In genomic region chr5:31193591-31194457, GRCh38 we compare ENCODE assay signal across 9 cellular contexts. TPM values are rescaled to one million over a fixed set of nuclear protein-coding genes. Genes with fewer than 3 reads are reported as not detected.
A peak's percentile ranks its signal among the peaks of the same experiment; 100 is the strongest.
DNase-seq lines count a peak whose midpoint lies in the region; ATAC-seq and TF ChIP-seq lines count a peak whose summit lies in the region.
"Had no signal": no experiment of that assay in that cellular context is flagged by ENCODE, and none has a peak within 500 bp of the region (broad histone marks: within the 10 kb centered on the region; RNA-seq: fewer than 3 reads in every experiment).

Gene CDH6 (plus strand): TSS chr5:31193686. CDS start chr5:31267474, 73,788 bp downstream.

- no peak within 1 kb of the TSS for H3K14ac ChIP-seq in H9 (ENCODE audit: insufficient read depth, low read length)

- H3K4me3 Mint-ChIP-seq in H9 (peak within 1 kb of the TSS; percentile 76 to 82), immature natural killer cell (peak within 1 kb of the TSS in 1 of 5 donors; percentile 28)
- peak within 1 kb of the TSS in 9 of 10 donors; percentile 2 to 55 (median 23) for H3K4me3 Mint-ChIP-seq in naive thymus-derived CD8-positive, alpha-beta T cell
- H3K4me3 Mint-ChIP-seq in natural killer cell treated with Interleukin-12 subunit alpha and Interleukin-12 subunit beta and Interleukin-15 and Interleukin-18, amount 100 ng/mL, for 72 hours: no peak within 1 kb of the TSS
- no peak within 1 kb of the TSS for H3K4me3 Mint-ChIP-seq in activated T-helper 17 cell treated with anti-CD3 and anti-CD28 coated beads, Interleukin-2, amount 50 U/mL, for 72 hours

- H3K79me2 ChIP-seq in H9 (ENCODE audit: insufficient read depth, low read length): no peaks in the 10 kb centered on the region

- H2BK15ac ChIP-seq in H9 (ENCODE audit: low read depth, low read length): no peak within 1 kb of the TSS

- peak within 1 kb of the TSS; percentile 2 for H2AFZ ChIP-seq in H9 (ENCODE audit: low read length)

- H3K27me3 ChIP-seq in H9 (ENCODE audit: insufficient read depth, low read length) (peaks cover 23% of the 10 kb centered on the region), Panc1 (ENCODE audit: control insufficient read depth, insufficient read depth, low read length) (peaks cover 48% of the 10 kb centered on the region)

- DNase-seq in H9: peak; percentile 92
- DNase-seq in Panc1 (ENCODE audit: low read depth, low spot score): no peak
- peak; percentile 23 for DNase-seq in fibroblast of gingiva (ENCODE audit: low read depth)
- no peak for DNase-seq in naive thymus-derived CD8-positive, alpha-beta T cell
- DNase-seq in immature natural killer cell: no peak
- no peak for DNase-seq in natural killer cell treated with Interleukin-12 subunit alpha and Interleukin-12 subunit beta and Interleukin-15 and Interleukin-18, amount 100 ng/mL, for 72 hours (ENCODE audit: low spot score)
- no peak for DNase-seq in ACHN
- DNase-seq: naive B cell had no signal

- H3K27ac Mint-ChIP-seq in H9: no peak within 1 kb of the TSS
- peak within 1 kb of the TSS in 1 of 10 donors; percentile 50 for H3K27ac Mint-ChIP-seq in naive thymus-derived CD8-positive, alpha-beta T cell
- H3K27ac Mint-ChIP-seq in immature natural killer cell: no peak within 1 kb of the TSS
- H3K27ac Mint-ChIP-seq in natural killer cell treated with Interleukin-12 subunit alpha and Interleukin-12 subunit beta and Interleukin-15 and Interleukin-18, amount 100 ng/mL, for 72 hours: no peak within 1 kb of the TSS
- H3K27ac Mint-ChIP-seq in activated T-helper 17 cell treated with anti-CD3 and anti-CD28 coated beads, Interleukin-2, amount 50 U/mL, for 72 hours: no peak within 1 kb of the TSS
- H3K27ac Mint-ChIP-seq: naive B cell had no signal

- POLR2A ChIA-PET in Panc1 (lab: Charles Lee): interaction anchor here (0.7 kb wide), 1 partner anchor 275 kb away, joined by 9 read pairs; no protein-coding TSS in a partner anchor
- POLR2A ChIA-PET in naive thymus-derived CD8-positive, alpha-beta T cell (lab: Charles Lee): no interaction called here

- no peak within 1 kb of the TSS for H2BK120ac ChIP-seq in H9 (ENCODE audit: low read depth, low read length, poor library complexity, severe bottlenecking)

- no peaks in the 10 kb centered on the region for H3K79me1 ChIP-seq in H9 (ENCODE audit: insufficient read depth, low read depth, low read length, poor library complexity, severe bottlenecking)

- H4K91ac ChIP-seq in H9 (ENCODE audit: insufficient read length, low read depth, low read length): no peak within 1 kb of the TSS

- peak within 1 kb of the TSS; percentile 82 for H3K4me2 ChIP-seq in H9 (ENCODE audit: insufficient read depth, insufficient read length, low read length)

- no peak within 1 kb of the TSS for H4K8ac ChIP-seq in H9 (replicated peaks; ENCODE audit: insufficient read length, low read depth, low read length)

- no TSS peak for BruUV-seq in Panc1 (replicated peaks; lab: Mats Ljungman, UMichigan)

- peak; percentile 86 for ATAC-seq in Panc1
- ATAC-seq in naive thymus-derived CD8-positive, alpha-beta T cell: no peak
- no peak for ATAC-seq in natural killer cell treated with Interleukin-12 subunit alpha and Interleukin-12 subunit beta and Interleukin-15 and Interleukin-18, amount 100 ng/mL, for 72 hours
- no peak for ATAC-seq in activated T-helper 17 cell treated with anti-CD3 and anti-CD28 coated beads, Interleukin-2, amount 50 U/mL, for 72 hours (replicated peaks)

- intact Hi-C loops in Panc1 (cut with micrococcal nuclease; ENCODE audit: unreplicated experiment): no loop called here

- H3K27me3 Mint-ChIP-seq in H9 (ENCODE audit: low read depth): peaks cover 48% of the 10 kb centered on the region
- peaks cover 29 to 71% (median 46%) of the 10 kb centered on the region in 5 donors for H3K27me3 Mint-ChIP-seq in naive thymus-derived CD8-positive, alpha-beta T cell
- peaks cover 12 to 17% (median 14%) of the 10 kb centered on the region in 3 donors for H3K27me3 Mint-ChIP-seq in immature natural killer cell (ENCODE audit: low read depth in 3 of 3)
- peaks cover 30 to 32% of the 10 kb centered on the region in 2 donors for H3K27me3 Mint-ChIP-seq in natural killer cell treated with Interleukin-12 subunit alpha and Interleukin-12 subunit beta and Interleukin-15 and Interleukin-18, amount 100 ng/mL, for 72 hours
- H3K27me3 Mint-ChIP-seq in activated T-helper 17 cell treated with anti-CD3 and anti-CD28 coated beads, Interleukin-2, amount 50 U/mL, for 72 hours: peaks cover 43% of the 10 kb centered on the region

- H3K9me3 ChIP-seq in H9 (ENCODE audit: control insufficient read depth, low read depth, low read length) (no peaks in the 10 kb centered on the region), Panc1 (ENCODE audit: control insufficient read depth, insufficient read depth, low read depth, low read length) (no peaks in the 10 kb centered on the region)

- no peaks in the 10 kb centered on the region for H3K9me3 Mint-ChIP-seq in H9
- peaks cover 0 to 11% (median 0%) of the 10 kb centered on the region in 9 donors for H3K9me3 Mint-ChIP-seq in naive thymus-derived CD8-positive, alpha-beta T cell
- peaks cover 6 to 33% (median 15%) of the 10 kb centered on the region in 6 donors for H3K9me3 Mint-ChIP-seq in immature natural killer cell
- peaks cover 2% of the 10 kb centered on the region for H3K9me3 Mint-ChIP-seq in natural killer cell treated with Interleukin-12 subunit alpha and Interleukin-12 subunit beta and Interleukin-15 and Interleukin-18, amount 100 ng/mL, for 72 hours
- no peaks in the 10 kb centered on the region for H3K9me3 Mint-ChIP-seq in activated T-helper 17 cell treated with anti-CD3 and anti-CD28 coated beads, Interleukin-2, amount 50 U/mL, for 72 hours

- no peaks in the 10 kb centered on the region for H3K36me3 Mint-ChIP-seq in H9 (ENCODE audit: insufficient read depth in 1 of 3, low read depth in 3 of 3)
- peaks cover 0 to 19% (median 0%) of the 10 kb centered on the region in 3 donors for H3K36me3 Mint-ChIP-seq in naive thymus-derived CD8-positive, alpha-beta T cell
- peaks cover 0 to 5% (median 0%) of the 10 kb centered on the region in 3 donors for H3K36me3 Mint-ChIP-seq in immature natural killer cell
- peaks cover 9% of the 10 kb centered on the region for H3K36me3 Mint-ChIP-seq in natural killer cell treated with Interleukin-12 subunit alpha and Interleukin-12 subunit beta and Interleukin-15 and Interleukin-18, amount 100 ng/mL, for 72 hours
- H3K36me3 Mint-ChIP-seq in activated T-helper 17 cell treated with anti-CD3 and anti-CD28 coated beads, Interleukin-2, amount 50 U/mL, for 72 hours (ENCODE audit: low read depth): no peaks in the 10 kb centered on the region

- peaks cover 9% of the 10 kb centered on the region for H3K23me2 ChIP-seq in H9 (ENCODE audit: insufficient read length, low read depth, low read length, poor library complexity, severe bottlenecking)

- H3K4me1 ChIP-seq in H9 (ENCODE audit: insufficient read depth, low read length) (no peaks in the 10 kb centered on the region; the same call in 1 of the 2 replicates), Panc1 (ENCODE audit: control insufficient read depth, insufficient read depth, low read length) (peaks cover 11% of the 10 kb centered on the region)

- H3K4me1 Mint-ChIP-seq in H9 (peaks cover 26 to 28% of the 10 kb centered on the region in 2 experiments), immature natural killer cell (peaks cover 0 to 4% of the 10 kb centered on the region in 2 donors)
- H3K4me1 Mint-ChIP-seq in naive thymus-derived CD8-positive, alpha-beta T cell: peaks cover 3 to 19% (median 7%) of the 10 kb centered on the region in 4 donors
- peaks cover 3 to 4% of the 10 kb centered on the region in 2 donors for H3K4me1 Mint-ChIP-seq in natural killer cell treated with Interleukin-12 subunit alpha and Interleukin-12 subunit beta and Interleukin-15 and Interleukin-18, amount 100 ng/mL, for 72 hours (ENCODE audit: low read depth in 2 of 2)
- H3K4me1 Mint-ChIP-seq in activated T-helper 17 cell treated with anti-CD3 and anti-CD28 coated beads, Interleukin-2, amount 50 U/mL, for 72 hours: no peaks in the 10 kb centered on the region

- no peak for TF ChIP-seq CTCF in H9 (conservative IDR thresholded peaks at IDR 0.05)
- no peak for TF ChIP-seq CTCF in Panc1 (IDR thresholded peaks at IDR 0.05)

- no peaks in the 10 kb centered on the region for H4K20me1 ChIP-seq in H9 (ENCODE audit: control insufficient read depth, insufficient read depth, insufficient read length)

- H3K18ac ChIP-seq in H9 (ENCODE audit: insufficient read length, low read depth, low read length): no peak within 1 kb of the TSS

- no peaks in the 10 kb centered on the region for H3K36me3 ChIP-seq in Panc1 (ENCODE audit: control insufficient read depth, insufficient read depth, low read length)

- H2AK5ac ChIP-seq in H9 (ENCODE audit: insufficient read length, low read length): no peak within 1 kb of the TSS

- H3K27ac ChIP-seq in H9 (ENCODE audit: insufficient read length, low read depth, low read length) (no peak within 1 kb of the TSS), Panc1 (ENCODE audit: low read length) (no peak within 1 kb of the TSS)

- no peak within 1 kb of the TSS for H3K4ac ChIP-seq in H9 (ENCODE audit: low read depth, low read length)

- CTCF ChIA-PET in Panc1 (lab: Charles Lee): no interaction called here

- H3T11ph ChIP-seq in H9 (ENCODE audit: low read length): no peak within 1 kb of the TSS

- H3K4me3 ChIP-seq in Panc1 (ENCODE audit: low read depth in 2 of 2, low read length in 2 of 2): peak within 1 kb of the TSS; percentile 35 to 60

- no peak within 1 kb of the TSS for H2BK5ac ChIP-seq in H9 (ENCODE audit: insufficient read length, low read length)

- H2BK12ac ChIP-seq in H9 (ENCODE audit: insufficient read length, low read depth, low read length): no peak within 1 kb of the TSS

- H3K9ac ChIP-seq in H9 (ENCODE audit: extremely low read depth, insufficient read length, low read length): no peak within 1 kb of the TSS

- no peak within 1 kb of the TSS for H4K5ac ChIP-seq in H9 (ENCODE audit: insufficient read length, low read depth, low read length)

- no peak within 1 kb of the TSS for H3K23ac ChIP-seq in H9 (ENCODE audit: insufficient read length, low read depth, low read length)

- in situ Hi-C loops in Panc1 (cut with HindIII; ENCODE audit: low pct_unique_long_range_greater_than_20kb, low sequenced_read_pairs) (no loop called here), ACHN (cut with HindIII; ENCODE audit: low pct_ligation_motif_present, low pct_unique_long_range_greater_than_20kb, low sequenced_read_pairs) (no loop called here)

- no peak within 1 kb of the TSS for H2BK20ac ChIP-seq in H9 (ENCODE audit: low read depth, low read length, poor library complexity, severe bottlenecking)

- no CpG with 5 or more reads among the region's 67 CpGs for WGBS in H9 (ENCODE audit: extremely low coverage, insufficient read length, low lambda C conversion rate)

- H3K56ac ChIP-seq in H9 (ENCODE audit: insufficient read length, low read depth, low read length): no peak within 1 kb of the TSS

RNA-seq across cellular contexts. Expression of gene CDH6, which starts in this region (rescaled TPM):
- 10.8 and 11.7 TPM in 2 replicates for total RNA-seq in H9 (2021)
- total RNA-seq in Panc1 (2021; ENCODE audit: unreplicated experiment): 0.36 TPM
- 0.55 TPM for polyA plus RNA-seq in Panc1 (2012; ENCODE audit: insufficient read length)
- total RNA-seq in naive thymus-derived CD8-positive, alpha-beta T cell: not detected
- polyA plus RNA-seq in naive thymus-derived CD8-positive, alpha-beta T cell: not detected
- not detected for polyA plus RNA-seq in immature natural killer cell
- not detected for total RNA-seq in natural killer cell treated with Interleukin-12 subunit alpha and Interleukin-12 subunit beta and Interleukin-15 and Interleukin-18, amount 100 ng/mL, for 72 hours
- not detected for total RNA-seq in activated T-helper 17 cell treated with anti-CD3 and anti-CD28 coated beads, Interleukin-2, amount 50 U/mL, for 72 hours

Comparison
In these comparisons a context has a peak if more than half of its experiments do, and no peak if none do; other contexts are left out.
1. Peak in ATAC-seq and H3K4me3 ChIP-seq in Panc1; RNA of the gene not detected or under 1 TPM.
2. DNase-seq: peak in H9 (single experiment) and fibroblast of gingiva (single experiment); none in Panc1 (single experiment), naive thymus-derived CD8-positive, alpha-beta T cell (0 of 10), immature natural killer cell (0 of 3), natural killer cell treated with Interleukin-12 subunit alpha and Interleukin-12 subunit beta and Interleukin-15 and Interleukin-18, amount 100 ng/mL, for 72 hours (single experiment) and ACHN (single experiment).
3. H3K4me3 Mint-ChIP-seq: peak in H9 (2 of 2) and naive thymus-derived CD8-positive, alpha-beta T cell (9 of 10); none in natural killer cell treated with Interleukin-12 subunit alpha and Interleukin-12 subunit beta and Interleukin-15 and Interleukin-18, amount 100 ng/mL, for 72 hours (single experiment) and activated T-helper 17 cell treated with anti-CD3 and anti-CD28 coated beads, Interleukin-2, amount 50 U/mL, for 72 hours (single experiment).